28 cellular contexts compared by ENCODE assay signal in genomic region chr9:91647371-91647770, GRCh38.
DNase-seq lines count a peak whose midpoint lies in the region; ATAC-seq, FAIRE-seq and TF ChIP-seq lines count a peak whose summit lies in the region.
"Had no signal": no experiment of that assay in that cellular context is flagged by ENCODE, and none has a peak within 500 bp of the region (broad histone marks: within the 10 kb centered on the region; RNA-seq: fewer than 3 reads in every experiment).

No MANE protein-coding gene starts in this region.

- FAIRE-seq in bronchial epithelial cell (lab: Jason Lieb, UNC): peak; percentile 83
- FAIRE-seq: astrocyte had no signal

- H3K9me3 Mint-ChIP-seq in stimulated activated memory B cell treated with anti-CD40 and anti-IgM and Interleukin-4, amounts not matched to agents 10 μg/mL and 1 μg/mL and 100 μg/mL, for 72 hours: no peaks in the 10 kb centered on the region
- H3K9me3 Mint-ChIP-seq: activated T-cell treated with anti-CD3 and anti-CD28 coated beads, Interleukin-2, amount 50 U/mL, for 4 hours had no signal

- ATAC-seq in GM18502 (IDR thresholded peaks at IDR 0.05; ENCODE audit: poor library complexity, unreplicated experiment) (peak; percentile 10), HG02610 (IDR thresholded peaks at IDR 0.05; ENCODE audit: unreplicated experiment) (peak; percentile 11), GM21390 (IDR thresholded peaks at IDR 0.05; ENCODE audit: unreplicated experiment) (no peak), HG03460 (IDR thresholded peaks at IDR 0.05; ENCODE audit: unreplicated experiment) (no peak)
- ATAC-seq in stimulated activated memory B cell treated with anti-CD40 and anti-IgM and Interleukin-4, amounts not matched to agents 10 μg/mL and 1 μg/mL and 100 μg/mL, for 72 hours: peak; percentile 62
- ATAC-seq: activated T-cell treated with anti-CD3 and anti-CD28 coated beads, Interleukin-2, amount 50 U/mL, for 4 hours; gastrocnemius medialis; right cardiac atrium; SK-N-SH treated with all-trans-retinoic acid at 6 μM for 48 hours had no signal

- no peak for TF ChIP-seq CTCF in bronchial epithelial cell (IDR thresholded peaks at IDR 0.05; ENCODE audit: insufficient read depth, low read length, severe bottlenecking)

- H3K4me3 Mint-ChIP-seq in stimulated activated memory B cell treated with anti-CD40 and anti-IgM and Interleukin-4, amounts not matched to agents 10 μg/mL and 1 μg/mL and 100 μg/mL, for 72 hours: no peak overlapping the region
- H3K4me3 Mint-ChIP-seq: activated T-cell treated with anti-CD3 and anti-CD28 coated beads, Interleukin-2, amount 50 U/mL, for 4 hours; neural crest cell had no signal

- H3K27me3 ChIP-seq in bronchial epithelial cell (ENCODE audit: control insufficient read depth, insufficient read depth, low read length): no peaks in the 10 kb centered on the region
- H3K27me3 ChIP-seq: gastrocnemius medialis, hepatocyte had no signal

- no peaks in the 10 kb centered on the region for H3K36me3 Mint-ChIP-seq in stimulated activated memory B cell treated with anti-CD40 and anti-IgM and Interleukin-4, amounts not matched to agents 10 μg/mL and 1 μg/mL and 100 μg/mL, for 72 hours

- H3K4me1 Mint-ChIP-seq in stimulated activated memory B cell treated with anti-CD40 and anti-IgM and Interleukin-4, amounts not matched to agents 10 μg/mL and 1 μg/mL and 100 μg/mL, for 72 hours: peaks cover 26% of the 10 kb centered on the region
- H3K4me1 Mint-ChIP-seq: neural crest cell had no signal

- DNase-seq in bronchial epithelial cell (ENCODE audit: low read depth) (no peak), NCI-H1417 treated with DMSO at 0.1 percent for 48 hours (lab: John Stamatoyannopoulos, UW) (no peak)
- no peak for DNase-seq in stimulated activated CD4-positive, alpha-beta T cell treated with anti-CD3 and anti-CD28 coated beads, Interleukin-2, amount 100 ng/mL, for 48 hours
- DNase-seq: activated CD4-positive, alpha-beta T cell treated with anti-CD3 and anti-CD28 coated beads for 48 hours; activated gamma-delta T cell treated with Interleukin-2 at 50 U/mL for 16 hours; activated T-cell treated with anti-CD3 and anti-CD28 coated beads, Interleukin-2, amount 50 U/mL, for 4 hours; C1 segment of cervical spinal cord; Caco-2; caudate nucleus; DMS79 treated with DMSO at 0.1 percent for 48 hours; gastrocnemius medialis; GF-D8; Kasumi-1; NCI-H1694; NCI-H446 treated with DMSO at 0.1 percent for 48 hours; right cardiac atrium; spleen; stimulated activated CD4-positive, alpha-beta T cell treated with anti-CD3 and anti-CD28 coated beads, Interleukin-4, amount 100 ng/mL, for 1 hour; substantia nigra had no signal

- no peak overlapping the region for H3K4me3 ChIP-seq in bronchial epithelial cell (ENCODE audit: low read depth, low read length)
- H3K4me3 ChIP-seq: gastrocnemius medialis, hepatocyte, spleen had no signal

- no peak overlapping the region for H3K27ac Mint-ChIP-seq in stimulated activated memory B cell treated with anti-CD40 and anti-IgM and Interleukin-4, amounts not matched to agents 10 μg/mL and 1 μg/mL and 100 μg/mL, for 72 hours

- H3K36me3 ChIP-seq in bronchial epithelial cell (ENCODE audit: control insufficient read depth, insufficient read depth, low read length): no peaks in the 10 kb centered on the region
- H3K36me3 ChIP-seq: gastrocnemius medialis, spleen had no signal

- H3K27me3 Mint-ChIP-seq in stimulated activated memory B cell treated with anti-CD40 and anti-IgM and Interleukin-4, amounts not matched to agents 10 μg/mL and 1 μg/mL and 100 μg/mL, for 72 hours: peaks cover 35% of the 10 kb centered on the region

Comparison
In these comparisons a context has a peak if more than half of its experiments do, and no peak if none do; other contexts are left out.
1. ATAC-seq: peak in GM18502 (single experiment), HG02610 (single experiment) and stimulated activated memory B cell treated with anti-CD40 and anti-IgM and Interleukin-4, amounts not matched to agents 10 μg/mL and 1 μg/mL and 100 μg/mL, for 72 hours (single experiment); none in GM21390 (single experiment) and HG03460 (single experiment).